33 cellular contexts compared by ENCODE assay signal in genomic region chr20:33124261-33124660, GRCh38. TPM values are rescaled to one million over a fixed set of nuclear protein-coding genes. Genes with fewer than 3 reads are reported as not detected.
"Had no signal": no experiment of that assay in that cellular context is flagged by ENCODE, and none has a peak within 500 bp of the region (broad histone marks: within the 10 kb centered on the region; RNA-seq: fewer than 3 reads in every experiment).

No MANE protein-coding gene starts in this region.

- H3K4me3 ChIP-seq: MG63, PC-9, SK-N-MC had no signal

- DNase-seq: activated CD4-positive, alpha-beta T cell treated with anti-CD3 and anti-CD28 coated beads, Interleukin-2, amount 10 ng/mL, durations not matched to agents 24 days and 14 days; activated CD4-positive, alpha-beta T cell treated with anti-CD3 and anti-CD28 coated beads, Interleukin-2, amount 50 U/mL, for 4 hours; activated CD8-positive, alpha-beta T cell treated with anti-CD3 and anti-CD28 coated beads for 36 hours; activated effector memory CD4-positive, alpha-beta T cell treated with anti-CD3 and anti-CD28 coated beads, Interleukin-2, amount 50 U/mL, for 16 hours; activated naive CD4-positive, alpha-beta T cell; activated naive CD4-positive, alpha-beta T cell treated with anti-CD3 and anti-CD28 coated beads, Interleukin-2, amount 50 U/mL, for 16 hours; activated naive CD8-positive, alpha-beta T cell treated with anti-CD3 and anti-CD28 coated beads for 36 hours; activated T-cell treated with anti-CD3 and anti-CD28 coated beads, Interleukin-2, amount 50 U/mL, for 1 hour; activated T-cell treated with anti-CD3 and anti-CD28 coated beads, Interleukin-2, amount 50 U/mL, for 72 hours; amniotic stem cell; aorta; Kasumi-1; KG1; MG63; NCI-H1048; NCI-H1105 treated with DMSO at 0.1 percent for 48 hours; NCI-H1436; NCI-H1694; NCI-H2029; NCI-H345; NCI-H524 treated with DMSO at 0.1 percent for 48 hours; PC-9; Right ventricle myocardium superior had no signal

- H3K27me3 ChIP-seq: MG63 had no signal

- H3K4me3 Mint-ChIP-seq: activated CD4-positive, alpha-beta T cell treated with anti-CD3 and anti-CD28 coated beads, Interleukin-2, amount 10 ng/mL, durations not matched to agents 24 days and 14 days; activated CD8-positive, alpha-beta T cell treated with anti-CD3 and anti-CD28 coated beads for 36 hours; activated naive CD8-positive, alpha-beta T cell treated with anti-CD3 and anti-CD28 coated beads for 36 hours; activated T-cell treated with anti-CD3 and anti-CD28 coated beads, Interleukin-2, amount 50 U/mL, for 72 hours; activated T-helper 17 cell treated with anti-CD3 and anti-CD28 coated beads, Interleukin-2, amount 50 U/mL, for 72 hours; T-helper 1 cell treated with Interleukin-12 subunit alpha and Interleukin-12 subunit beta and Interleukin-4 antibody, amounts not matched to agents 30 μg/mL and 1 μg/mL, for 36 hours; T-helper 2 cell treated with Interferon-gamma antibody and Interleukin-4, amounts not matched to agents 5 μg/mL and 100 μg/mL, for 36 hours had no signal

- H3K4me1 Mint-ChIP-seq: activated T-helper 17 cell treated with anti-CD3 and anti-CD28 coated beads, Interleukin-2, amount 50 U/mL, for 72 hours had no signal

- H3K27ac ChIP-seq: PC-9, RWPE1, SK-N-MC had no signal

- FAIRE-seq: RCC 7860, TTC549 had no signal

- H3K9me3 Mint-ChIP-seq: activated CD8-positive, alpha-beta T cell treated with anti-CD3 and anti-CD28 coated beads for 36 hours had no signal

- ATAC-seq: activated CD8-positive, alpha-beta T cell treated with anti-CD3 and anti-CD28 coated beads for 36 hours; activated T-cell treated with anti-CD3 and anti-CD28 coated beads, Interleukin-2, amount 50 U/mL, for 72 hours; activated T-helper 17 cell treated with anti-CD3 and anti-CD28 coated beads, Interleukin-2, amount 50 U/mL, for 72 hours had no signal

- H3K36me3 ChIP-seq: MG63 had no signal

- H3K27ac Mint-ChIP-seq: activated CD4-positive, alpha-beta T cell treated with anti-CD3 and anti-CD28 coated beads, Interleukin-2, amount 10 ng/mL, durations not matched to agents 24 days and 14 days; activated CD8-positive, alpha-beta T cell treated with anti-CD3 and anti-CD28 coated beads for 36 hours; activated naive CD8-positive, alpha-beta T cell treated with anti-CD3 and anti-CD28 coated beads for 36 hours; activated T-cell treated with anti-CD3 and anti-CD28 coated beads, Interleukin-2, amount 50 U/mL, for 72 hours; activated T-helper 17 cell treated with anti-CD3 and anti-CD28 coated beads, Interleukin-2, amount 50 U/mL, for 72 hours; T-helper 1 cell treated with Interleukin-12 subunit alpha and Interleukin-12 subunit beta and Interleukin-4 antibody, amounts not matched to agents 30 μg/mL and 1 μg/mL, for 36 hours; T-helper 2 cell treated with Interferon-gamma antibody and Interleukin-4, amounts not matched to agents 5 μg/mL and 100 μg/mL, for 36 hours had no signal

RNA-seq across cellular contexts. Expression of gene BPIFA2, which starts 43.7 kb away (rescaled TPM):
- total RNA-seq: activated CD4-positive, alpha-beta T cell treated with anti-CD3 and anti-CD28 coated beads, Interleukin-2, amount 10 ng/mL, durations not matched to agents 24 days and 14 days; activated CD8-positive, alpha-beta memory T cell treated with anti-CD3 and anti-CD28 coated beads for 36 hours; activated CD8-positive, alpha-beta T cell treated with anti-CD3 and anti-CD28 coated beads for 36 hours; activated naive CD8-positive, alpha-beta T cell treated with anti-CD3 and anti-CD28 coated beads for 36 hours; activated T-cell treated with anti-CD3 and anti-CD28 coated beads, Interleukin-2, amount 50 U/mL, for 72 hours; activated T-helper 17 cell treated with anti-CD3 and anti-CD28 coated beads, Interleukin-2, amount 50 U/mL, for 72 hours; aorta; cardiac septum; NCI-H460; PC-9; Right ventricle myocardium superior had no signal
- polyA plus RNA-seq: aorta had no signal

RNA-seq across cellular contexts. Expression of gene BPIFB4, which starts 44.8 kb away (rescaled TPM):
- total RNA-seq: activated CD4-positive, alpha-beta T cell treated with anti-CD3 and anti-CD28 coated beads, Interleukin-2, amount 10 ng/mL, durations not matched to agents 24 days and 14 days; activated CD8-positive, alpha-beta memory T cell treated with anti-CD3 and anti-CD28 coated beads for 36 hours; activated CD8-positive, alpha-beta T cell treated with anti-CD3 and anti-CD28 coated beads for 36 hours; activated naive CD8-positive, alpha-beta T cell treated with anti-CD3 and anti-CD28 coated beads for 36 hours; activated T-cell treated with anti-CD3 and anti-CD28 coated beads, Interleukin-2, amount 50 U/mL, for 72 hours; activated T-helper 17 cell treated with anti-CD3 and anti-CD28 coated beads, Interleukin-2, amount 50 U/mL, for 72 hours; aorta; cardiac septum; NCI-H460; PC-9; Right ventricle myocardium superior had no signal
- polyA plus RNA-seq: aorta had no signal
